ENCODE assay signal across 2 cellular contexts in genomic region chr19:41862445-41862986, GRCh38.
TF ChIP-seq lines count a peak whose summit lies in the region.

No MANE protein-coding gene starts in this region.

TF ChIP-seq in A549, 52 proteins besides CTCF, POLR2A, EP300 and RAD21:
- TF ChIP-seq CHD4 (IDR thresholded peaks at IDR 0.05; ENCODE audit: borderline replicate concordance) (no peak), CBX2 (IDR thresholded peaks at IDR 0.05; ENCODE audit: borderline replicate concordance, low read depth) (no peak), ZNF302 (CRISPR knock-in tag; IDR thresholded peaks at IDR 0.05) (no peak), SREBF2 (IDR thresholded peaks at IDR 0.05) (no peak), ESRRA (IDR thresholded peaks at IDR 0.05; ENCODE audit: borderline replicate concordance, low read length) (no peak), MAX (IDR thresholded peaks at IDR 0.05) (no peak), FOXS1 (CRISPR knock-in tag; IDR thresholded peaks at IDR 0.05) (no peak), MAZ (IDR thresholded peaks at IDR 0.05; ENCODE audit: borderline replicate concordance, low read depth, low read length) (no peak), ATOH8 (CRISPR knock-in tag; IDR thresholded peaks at IDR 0.05; ENCODE audit: low read depth) (no peak), ZSCAN20 (CRISPR knock-in tag; IDR thresholded peaks at IDR 0.05) (no peak), EHF (CRISPR knock-in tag; IDR thresholded peaks at IDR 0.05) (no peak), HOXA7 (CRISPR knock-in tag; IDR thresholded peaks at IDR 0.05) (peak; percentile 31; the same call in 1 of the 2 replicates), HES2 (IDR thresholded peaks at IDR 0.05) (no peak), ZC3H11A (IDR thresholded peaks at IDR 0.05) (no peak), FOSL2 (IDR thresholded peaks at IDR 0.05) (no peak), FOSL2 (CRISPR knock-in tag; IDR thresholded peaks at IDR 0.05) (no peak), BCL3 (IDR thresholded peaks at IDR 0.05) (no peak), RARB (CRISPR knock-in tag; IDR thresholded peaks at IDR 0.05) (no peak), USF2 (IDR thresholded peaks at IDR 0.05) (no peak), GATA3 (IDR thresholded peaks at IDR 0.05; ENCODE audit: borderline replicate concordance) (no peak), NR3C1 (IDR thresholded peaks at IDR 0.05) (no peak), TFCP2L1 (CRISPR knock-in tag; IDR thresholded peaks at IDR 0.05) (0 out of 2 replicates have a peak, but pooled peaks have one; percentile 7), TP53 (CRISPR knock-in tag; IDR thresholded peaks at IDR 0.05) (0 out of 2 replicates have a peak, but pooled peaks have one; percentile 19), JUN (IDR thresholded peaks at IDR 0.05) (peak in 1 of 2 experiments; percentile 23; a peak in 1 of 5 replicates), POLR2AphosphoS2 (conservative IDR thresholded peaks at IDR 0.05; ENCODE audit: low read length) (no peak), CHD2 (IDR thresholded peaks at IDR 0.05; ENCODE audit: low read length, partially characterized antibody) (no peak), MAFK (IDR thresholded peaks at IDR 0.05; ENCODE audit: partially characterized antibody) (no peak), HMGXB4 (CRISPR knock-in tag; IDR thresholded peaks at IDR 0.05; ENCODE audit: borderline replicate concordance) (no peak), FOSB (CRISPR knock-in tag; IDR thresholded peaks at IDR 0.05) (no peak), EHMT2 (IDR thresholded peaks at IDR 0.05; ENCODE audit: low read depth) (no peak), RCOR1 (IDR thresholded peaks at IDR 0.05; ENCODE audit: low read depth, low read length) (no peak), PHF8 (IDR thresholded peaks at IDR 0.05; ENCODE audit: borderline replicate concordance, low read depth) (no peak), KDM5A (IDR thresholded peaks at IDR 0.05) (no peak), HDAC2 (IDR thresholded peaks at IDR 0.05) (no peak), NFE2L2 (conservative IDR thresholded peaks at IDR 0.05; ENCODE audit: low read length) (no peak)

TF ChIP-seq in HCT116, 20 proteins besides CTCF, POLR2A, EP300 and RAD21:
- TF ChIP-seq EZH2phosphoT487 (IDR thresholded peaks at IDR 0.05; ENCODE audit: borderline replicate concordance): no peak
- TF ChIP-seq POLR2AphosphoS5 (IDR thresholded peaks at IDR 0.05; ENCODE audit: low read depth, low read length): 0 out of 2 replicates have a peak, but pooled peaks have one; percentile 14
